10 cellular contexts compared by ENCODE assay signal in genomic region chrX:7987160-7987992, GRCh38.
DNase-seq lines count a peak whose midpoint lies in the region; ATAC-seq and TF ChIP-seq lines count a peak whose summit lies in the region.
"Had no signal": no experiment of that assay in that cellular context is flagged by ENCODE, and none has a peak within 500 bp of the region (broad histone marks: within the 10 kb centered on the region; RNA-seq: fewer than 3 reads in every experiment).

No MANE protein-coding gene starts in this region.

- no peaks in the 10 kb centered on the region for H3K79me2 ChIP-seq in PC-3 (ENCODE audit: low read length)

- no peaks in the 10 kb centered on the region for H4K20me1 ChIP-seq in PC-3 (ENCODE audit: low read length)

- TF ChIP-seq POLR2A in right lobe of liver (IDR thresholded peaks at IDR 0.05): no peak

- H3K36me3 ChIP-seq in PC-3 (ENCODE audit: low read depth, low read length) (no peaks in the 10 kb centered on the region), right lobe of liver (no peaks in the 10 kb centered on the region)

- H2AFZ ChIP-seq in PC-3 (ENCODE audit: low read length): no peak overlapping the region

- intact Hi-C loops in PC-3 (cut with micrococcal nuclease): no loop called here
- intact Hi-C loops in right lobe of liver (cut with DNase I): no loop called here

- H3K4me1 ChIP-seq in PC-3 (ENCODE audit: insufficient read depth, low read length): peaks cover 39% of the 10 kb centered on the region
- peaks cover 0 to 20% (median 0%) of the 10 kb centered on the region in 4 donors for H3K4me1 ChIP-seq in right lobe of liver

- H3K9ac ChIP-seq in PC-3 (ENCODE audit: low read length): peak overlapping the region; percentile 48

- DNase-seq in PC-3 (peak; percentile 38), right lobe of liver (no peak), NCI-H1105 (lab: John Stamatoyannopoulos, UW) (no peak), G401 (ENCODE audit: low spot score) (no peak), midbrain (lab: John Stamatoyannopoulos, UW) (no peak)
- DNase-seq in central memory CD4-positive, alpha-beta T cell: no peak
- DNase-seq: NK-92 treated with Interleukin-12 subunit alpha and Interleukin-12 subunit beta, amount 100 ng/mL, for 24 hours had no signal

- WGBS in right lobe of liver (ENCODE audit: insufficient coverage, low coverage, low lambda C conversion rate, missing lambda C conversion rate): 28% methylated on average over 6 of the region's 6 CpGs

- TSS peak; percentile 83 for BruUV-seq in PC-3 (replicated peaks; lab: Mats Ljungman, UMichigan)

- peak overlapping the region; percentile 68 for H3K4me2 ChIP-seq in PC-3 (ENCODE audit: low read length)

- CTCF ChIA-PET in PC-3 (lab: Charles Lee): no interaction called here

- H3K9me3 ChIP-seq in PC-3 (ENCODE audit: low read length): no peaks in the 10 kb centered on the region
- no peaks in the 10 kb centered on the region for H3K9me3 ChIP-seq in right lobe of liver

- TF ChIP-seq CTCF in PC-3 (conservative IDR thresholded peaks at IDR 0.05; ENCODE audit: low read depth, low read length) (no peak), right lobe of liver (IDR thresholded peaks at IDR 0.05) (no peak)

- H3K27ac ChIP-seq in PC-3 (ENCODE audit: low read length) (peak overlapping the region; percentile 92), right lobe of liver (no peak overlapping the region)

- no peaks in the 10 kb centered on the region for H3F3A ChIP-seq in PC-3 (ENCODE audit: low read length, unreplicated experiment)

- no peaks in the 10 kb centered on the region for H3K27me3 ChIP-seq in PC-3 (ENCODE audit: low read length)
- H3K27me3 ChIP-seq in right lobe of liver: no peaks in the 10 kb centered on the region

- H3K9me2 ChIP-seq in PC-3 (replicated peaks; ENCODE audit: low read length): no peaks in the 10 kb centered on the region

- ATAC-seq in GM18868 (IDR thresholded peaks at IDR 0.05; ENCODE audit: unreplicated experiment) (peak; percentile 83), HG02885 (IDR thresholded peaks at IDR 0.05; ENCODE audit: poor library complexity, unreplicated experiment) (peak; percentile 91), PC-3 (0 out of 2 replicates have a peak, but pooled peaks have one; percentile 6), right lobe of liver (peak; percentile 51 to 84 (median 74))
- ATAC-seq: activated naive CD4-positive, alpha-beta T cell treated with anti-CD3 and anti-CD28 coated beads, Interleukin-2, amount 50 U/mL, for 72 hours had no signal

- in situ Hi-C loops in G401 (cut with HindIII; ENCODE audit: low sequenced_read_pairs): no loop called here

- POLR2A ChIA-PET in PC-3 (lab: Charles Lee; ENCODE audit: unreplicated experiment): interaction anchor here (0.5 kb wide), 1 partner anchor 304 kb away, joined by 5 read pairs; no protein-coding TSS in a partner anchor

- H3K4me3 ChIP-seq in PC-3 (ENCODE audit: low read length) (peak overlapping the region; percentile 39; the same call in 1 of the 2 replicates), right lobe of liver (no peak overlapping the region)

Comparison
In these comparisons a context has a peak if more than half of its experiments do, and no peak if none do; other contexts are left out.
1. ATAC-seq: peak in every context shown above with its lines; median percentile 91 in HG02885; 83 in GM18868; 74 in right lobe of liver; 6 in PC-3.